In genomic region chrX:25028726-25029125, GRCh38 we compare ENCODE assay signal across 18 cellular contexts. TPM values are rescaled to one million over a fixed set of nuclear protein-coding genes. Genes with fewer than 3 reads are reported as not detected.
DNase-seq lines count a peak whose midpoint lies in the region; ATAC-seq and TF ChIP-seq lines count a peak whose summit lies in the region.
"Had no signal": no experiment of that assay in that cellular context is flagged by ENCODE, and none has a peak within 500 bp of the region (broad histone marks: within the 10 kb centered on the region; RNA-seq: fewer than 3 reads in every experiment).

No MANE protein-coding gene starts in this region.

- H3K4me3 Mint-ChIP-seq in CD8-positive, alpha-beta T cell = no peak overlapping the region
- H3K4me3 Mint-ChIP-seq: activated CD4-positive, alpha-beta memory T cell treated with anti-CD3 and anti-CD28 coated beads, Interleukin-2, amount 10 ng/mL, durations not matched to agents 7 days and 5 days; activated T-helper 1 cell treated with anti-CD3 and anti-CD28 coated beads, Interleukin-12 subunit alpha, Interleukin-12 subunit beta, Interleukin-2, Interleukin-4 antibody, amounts not matched to agents 30 ng/mL and 10 ng/mL and 1 ng/mL, durations not matched to agents 14 hours and 24 hours and 36 hours; IgD-negative memory B cell; stimulated activated memory B cell treated with anti-CD40 and anti-IgM and Interleukin-4, amounts not matched to agents 10 μg/mL and 1 μg/mL and 100 μg/mL, for 72 hours; type B pancreatic cell had no signal

- no peaks in the 10 kb centered on the region for H3K9me3 ChIP-seq in CD8-positive, alpha-beta T cell (ENCODE audit: low read length)

- H3K36me3 ChIP-seq in CD8-positive, alpha-beta T cell (ENCODE audit: insufficient read depth, low read length) = no peaks in the 10 kb centered on the region

- peaks cover 30% of the 10 kb centered on the region for H3K27me3 Mint-ChIP-seq in CD8-positive, alpha-beta T cell (ENCODE audit: low read depth)

- no peak overlapping the region for H3K4me3 ChIP-seq in CD8-positive, alpha-beta T cell (ENCODE audit: low read depth, low read length)
- H3K4me3 ChIP-seq: dorsolateral prefrontal cortex, skin epidermis had no signal

- no peak for TF ChIP-seq CTCF in CD8-positive, alpha-beta T cell (IDR thresholded peaks at IDR 0.05)

- intact Hi-C loops in CD8-positive, alpha-beta T cell (cut with DNase I, micrococcal nuclease) = no loop called here

- no peaks in the 10 kb centered on the region for H3K27me3 ChIP-seq in CD8-positive, alpha-beta T cell (ENCODE audit: insufficient read depth, low read length)

- no peaks in the 10 kb centered on the region for H3K36me3 Mint-ChIP-seq in CD8-positive, alpha-beta T cell
- H3K36me3 Mint-ChIP-seq: IgD-negative memory B cell; stimulated activated memory B cell treated with anti-CD40 and anti-IgM and Interleukin-4, amounts not matched to agents 10 μg/mL and 1 μg/mL and 100 μg/mL, for 72 hours; type B pancreatic cell had no signal

- no peaks in the 10 kb centered on the region for H3K9me3 Mint-ChIP-seq in CD8-positive, alpha-beta T cell
- H3K9me3 Mint-ChIP-seq: activated CD4-positive, alpha-beta memory T cell treated with anti-CD3 and anti-CD28 coated beads, Interleukin-2, amount 10 ng/mL, durations not matched to agents 7 days and 5 days; activated T-helper 1 cell treated with anti-CD3 and anti-CD28 coated beads, Interleukin-12 subunit alpha, Interleukin-12 subunit beta, Interleukin-2, Interleukin-4 antibody, amounts not matched to agents 30 ng/mL and 10 ng/mL and 1 ng/mL, durations not matched to agents 14 hours and 24 hours and 36 hours; IgD-negative memory B cell; stimulated activated memory B cell treated with anti-CD40 and anti-IgM and Interleukin-4, amounts not matched to agents 10 μg/mL and 1 μg/mL and 100 μg/mL, for 72 hours; type B pancreatic cell had no signal

- no peaks in the 10 kb centered on the region for H3K4me1 ChIP-seq in CD8-positive, alpha-beta T cell (ENCODE audit: insufficient read depth, low read length)

- ATAC-seq in GM18520 (IDR thresholded peaks at IDR 0.05; ENCODE audit: unreplicated experiment) (no peak), HG03378 (IDR thresholded peaks at IDR 0.05; ENCODE audit: unreplicated experiment) (no peak)
- no peak for ATAC-seq in CD8-positive, alpha-beta T cell
- ATAC-seq: stimulated activated memory B cell treated with anti-CD40 and anti-IgM and Interleukin-4, amounts not matched to agents 10 μg/mL and 1 μg/mL and 100 μg/mL, for 72 hours had no signal

- DNase-seq in AG08395 (ENCODE audit: low spot score) = peak; percentile 25
- DNase-seq in HS-5 (ENCODE audit: low read depth) = peak; percentile 22
- DNase-seq in SW480 (ENCODE audit: low spot score) = peak; percentile 48
- peak; percentile 17 for DNase-seq in fibroblast of the conjunctiva (ENCODE audit: low read depth)
- DNase-seq in CD8-positive, alpha-beta T cell = no peak
- no peak for DNase-seq in pons (ENCODE audit: low spot score)
- DNase-seq: activated CD4-positive, alpha-beta memory T cell treated with anti-CD3 and anti-CD28 coated beads, Interleukin-2, amount 10 ng/mL, durations not matched to agents 7 days and 5 days; dorsolateral prefrontal cortex; NCI-H1105 treated with DMSO at 0.1 percent for 48 hours had no signal

- POLR2A ChIA-PET in CD8-positive, alpha-beta T cell (lab: Charles Lee) = no interaction called here

- CTCF ChIA-PET in CD8-positive, alpha-beta T cell (lab: Charles Lee) = no interaction called here

- no peaks in the 10 kb centered on the region for H3K4me1 Mint-ChIP-seq in CD8-positive, alpha-beta T cell (ENCODE audit: low read depth)
- H3K4me1 Mint-ChIP-seq: activated CD4-positive, alpha-beta memory T cell treated with anti-CD3 and anti-CD28 coated beads, Interleukin-2, amount 10 ng/mL, durations not matched to agents 7 days and 5 days; IgD-negative memory B cell; stimulated activated memory B cell treated with anti-CD40 and anti-IgM and Interleukin-4, amounts not matched to agents 10 μg/mL and 1 μg/mL and 100 μg/mL, for 72 hours had no signal

- no peak overlapping the region for H3K27ac Mint-ChIP-seq in CD8-positive, alpha-beta T cell
- H3K27ac Mint-ChIP-seq: activated CD4-positive, alpha-beta memory T cell treated with anti-CD3 and anti-CD28 coated beads, Interleukin-2, amount 10 ng/mL, durations not matched to agents 7 days and 5 days; activated T-helper 1 cell treated with anti-CD3 and anti-CD28 coated beads, Interleukin-12 subunit alpha, Interleukin-12 subunit beta, Interleukin-2, Interleukin-4 antibody, amounts not matched to agents 30 ng/mL and 10 ng/mL and 1 ng/mL, durations not matched to agents 14 hours and 24 hours and 36 hours; IgD-negative memory B cell; stimulated activated memory B cell treated with anti-CD40 and anti-IgM and Interleukin-4, amounts not matched to agents 10 μg/mL and 1 μg/mL and 100 μg/mL, for 72 hours; type B pancreatic cell had no signal

- no peak overlapping the region for H3K27ac ChIP-seq in CD8-positive, alpha-beta T cell (ENCODE audit: low read depth, low read length)
- H3K27ac ChIP-seq: dorsolateral prefrontal cortex, skin epidermis had no signal

RNA-seq across cellular contexts. Expression of gene ARX, which starts 13.0 kb away (rescaled TPM):
- total RNA-seq in CD8-positive, alpha-beta T cell = not detected
- total RNA-seq: activated CD4-positive, alpha-beta memory T cell treated with anti-CD3 and anti-CD28 coated beads, Interleukin-2, amount 10 ng/mL, durations not matched to agents 7 days and 5 days; activated T-helper 1 cell treated with anti-CD3 and anti-CD28 coated beads, Interleukin-12 subunit alpha, Interleukin-12 subunit beta, Interleukin-2, Interleukin-4 antibody, amounts not matched to agents 30 ng/mL and 10 ng/mL and 1 ng/mL, durations not matched to agents 14 hours and 24 hours and 36 hours; fibroblast of villous mesenchyme; lung microvascular endothelial cell had no signal

Comparison
In these comparisons a context has a peak if more than half of its experiments do, and no peak if none do; other contexts are left out.
1. DNase-seq: peak in AG08395 (single experiment), HS-5 (single experiment), SW480 (single experiment) and fibroblast of the conjunctiva (single experiment); none in CD8-positive, alpha-beta T cell (0 of 7) and pons (single experiment).